Comparison of ENCODE assay signal across 8 cellular contexts in the genomic region with DNA sequence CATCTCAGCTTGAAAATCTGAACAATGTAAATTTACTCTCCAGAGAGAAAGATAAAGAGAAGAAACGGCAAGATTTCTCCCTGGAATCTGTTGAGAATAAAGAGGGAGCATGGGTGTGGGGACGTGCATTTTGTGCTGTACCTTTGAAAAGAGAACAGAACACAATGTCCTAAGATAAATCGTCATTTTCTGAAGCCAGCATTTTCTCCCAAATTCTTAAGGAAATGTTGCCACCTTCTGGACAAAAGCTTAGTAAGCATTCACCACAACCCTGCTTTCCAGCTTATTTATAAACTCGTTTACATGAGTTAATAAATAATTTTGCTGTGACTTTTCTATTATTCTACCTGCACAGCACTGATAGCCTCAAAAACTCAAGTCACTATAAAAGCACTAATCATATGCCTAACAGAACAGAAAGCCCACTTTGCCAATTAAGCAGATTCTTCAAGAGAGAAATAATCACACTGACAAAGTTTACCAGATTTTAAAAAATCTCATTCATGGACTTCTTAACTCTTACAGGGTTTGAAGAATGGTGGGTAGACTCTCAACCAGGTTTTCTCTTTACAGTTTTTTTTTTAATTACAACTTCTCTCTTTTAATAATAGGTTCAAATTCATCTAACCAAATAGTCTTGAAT.
DNase-seq lines count a peak whose midpoint lies in the region; ATAC-seq and TF ChIP-seq lines count a peak whose summit lies in the region.

No MANE protein-coding gene starts in this region.

- no peak overlapping the region for H2AK5ac ChIP-seq in trophoblast cell (ENCODE audit: low read length)

- H4K20me1 ChIP-seq in fibroblast of lung (ENCODE audit: control insufficient read depth, extremely low read depth, insufficient read depth, low read length): no peaks in the 10 kb centered on the region

- no peak overlapping the region for H3K14ac ChIP-seq in trophoblast cell (ENCODE audit: low read length)

- POLR2A ChIA-PET in CD4-positive, alpha-beta memory T cell (lab: Charles Lee; ENCODE audit: partially characterized antibody): no interaction called here

- H3K27ac ChIP-seq in fibroblast of lung (ENCODE audit: insufficient read depth, low read length): no peak overlapping the region
- H3K27ac ChIP-seq in trophoblast cell (ENCODE audit: low read depth, low read length): no peak overlapping the region
- H3K27ac ChIP-seq in CD4-positive, alpha-beta memory T cell (ENCODE audit: low read depth, low read length): no peak overlapping the region

- peak; percentile 5 for DNase-seq in COLO668 (lab: John Stamatoyannopoulos, UW; ENCODE audit: unreplicated experiment)
- DNase-seq in LNCaP clone FGC (ENCODE audit: low read depth): peak; percentile 22
- peak; percentile 34 for DNase-seq in RPMI7951 (ENCODE audit: low read depth)
- peak; percentile 41 to 70 for DNase-seq in fibroblast of lung (ENCODE audit: low read depth in 2 of 2)
- peak; percentile 7 to 75 for DNase-seq in trophoblast cell
- no peak for DNase-seq in CD4-positive, alpha-beta memory T cell
- DNase-seq in T-helper 9 cell: no peak

- H3K9me3 ChIP-seq in fibroblast of lung (ENCODE audit: control insufficient read depth, insufficient read depth, low read depth, low read length): no peaks in the 10 kb centered on the region
- no peaks in the 10 kb centered on the region for H3K9me3 ChIP-seq in trophoblast cell (ENCODE audit: insufficient read depth, low read depth, low read length)
- no peaks in the 10 kb centered on the region for H3K9me3 ChIP-seq in CD4-positive, alpha-beta memory T cell (ENCODE audit: control insufficient read depth in 1 of 2, low read length in 2 of 2)

- no peaks in the 10 kb centered on the region for H3K27me3 ChIP-seq in fibroblast of lung (ENCODE audit: control insufficient read depth, insufficient read depth, low read length)
- H3K27me3 ChIP-seq in trophoblast cell (ENCODE audit: insufficient read depth, low read length): no peaks in the 10 kb centered on the region
- no peaks in the 10 kb centered on the region for H3K27me3 ChIP-seq in CD4-positive, alpha-beta memory T cell (ENCODE audit: insufficient read depth, low read length)

- no peak overlapping the region for H3K4me3 Mint-ChIP-seq in CD4-positive, alpha-beta memory T cell

- no peaks in the 10 kb centered on the region for H3K4me1 Mint-ChIP-seq in CD4-positive, alpha-beta memory T cell

- WGBS in trophoblast cell (ENCODE audit: extremely low coverage, insufficient coverage, insufficient read length): no CpG with 5 or more reads among the region's 4 CpGs

- TF ChIP-seq CTCF in LNCaP clone FGC (IDR thresholded peaks at IDR 0.05; ENCODE audit: control insufficient read depth, extremely low read depth, insufficient read depth) (peak; percentile 68), fibroblast of lung (conservative IDR thresholded peaks at IDR 0.05 in 1 of 2, IDR thresholded peaks at IDR 0.05 in 1 of 2; ENCODE audit: low read depth in 1 of 2, low read length in 2 of 2) (peak; percentile 58 to 61)

- H3K79me1 ChIP-seq in trophoblast cell (ENCODE audit: low read length): no peaks in the 10 kb centered on the region

- H2AFZ ChIP-seq in fibroblast of lung (ENCODE audit: low read length) (no peak overlapping the region), trophoblast cell (ENCODE audit: insufficient read depth, low read length, poor library complexity) (no peak overlapping the region)

- H3K9me3 Mint-ChIP-seq in CD4-positive, alpha-beta memory T cell: peaks cover 0 to 4% (median 0%) of the 10 kb centered on the region in 8 donors

- H3K36me3 ChIP-seq in fibroblast of lung (ENCODE audit: control insufficient read depth, insufficient read depth, low read length) (no peaks in the 10 kb centered on the region), trophoblast cell (ENCODE audit: control insufficient read depth in 1 of 2, insufficient read depth in 2 of 2, low read length in 2 of 2) (no peaks in the 10 kb centered on the region)
- no peaks in the 10 kb centered on the region for H3K36me3 ChIP-seq in CD4-positive, alpha-beta memory T cell (ENCODE audit: insufficient read depth, low read length)

- intact Hi-C loops in CD4-positive, alpha-beta memory T cell (cut with micrococcal nuclease): no loop called here

- no peaks in the 10 kb centered on the region for H3K27me3 Mint-ChIP-seq in CD4-positive, alpha-beta memory T cell

- H3K9ac ChIP-seq in fibroblast of lung (ENCODE audit: insufficient read depth, low read length) (no peak overlapping the region), trophoblast cell (ENCODE audit: low read length) (no peak overlapping the region)

- no peak overlapping the region for H3K27ac Mint-ChIP-seq in CD4-positive, alpha-beta memory T cell

- CTCF ChIA-PET in CD4-positive, alpha-beta memory T cell (lab: Charles Lee; ENCODE audit: partially characterized antibody): interaction anchor here (0.6 to 1.0 kb wide), 2 partner anchors 902 to 1733 kb away, joined by 3 to 4 read pairs; no protein-coding TSS in a partner anchor

- H3K23ac ChIP-seq in trophoblast cell (ENCODE audit: low read length): no peak overlapping the region

- H3K79me2 ChIP-seq in fibroblast of lung (ENCODE audit: control insufficient read depth, insufficient read depth, low read length) (no peaks in the 10 kb centered on the region), trophoblast cell (ENCODE audit: control insufficient read depth, insufficient read depth, low read length, poor library complexity) (no peaks in the 10 kb centered on the region)

- H3K36me3 Mint-ChIP-seq in CD4-positive, alpha-beta memory T cell: no peaks in the 10 kb centered on the region

- H4K12ac ChIP-seq in trophoblast cell (ENCODE audit: low read depth, low read length): no peak overlapping the region

- H3K4me1 ChIP-seq in fibroblast of lung (ENCODE audit: control insufficient read depth, extremely low read depth, insufficient read depth, low read length) (no peaks in the 10 kb centered on the region), trophoblast cell (ENCODE audit: control insufficient read depth in 1 of 2, insufficient read depth in 2 of 2, low read length in 2 of 2) (no peaks in the 10 kb centered on the region)
- H3K4me1 ChIP-seq in CD4-positive, alpha-beta memory T cell (ENCODE audit: insufficient read depth, low read length): no peaks in the 10 kb centered on the region

- H4K8ac ChIP-seq in trophoblast cell (ENCODE audit: low read depth, low read length): no peak overlapping the region

- H4K91ac ChIP-seq in trophoblast cell (ENCODE audit: low read depth, low read length): no peak overlapping the region

- no peak overlapping the region for H3K4ac ChIP-seq in trophoblast cell (ENCODE audit: low read depth, low read length)

- no peak overlapping the region for H3K18ac ChIP-seq in trophoblast cell (ENCODE audit: low read length)

- no peak overlapping the region for H2BK12ac ChIP-seq in trophoblast cell (ENCODE audit: low read length)

- H2BK5ac ChIP-seq in trophoblast cell (ENCODE audit: low read depth, low read length, poor library complexity): no peak overlapping the region

- no peak overlapping the region for H3K4me2 ChIP-seq in fibroblast of lung (ENCODE audit: extremely low read depth, insufficient read depth, low read length)
- no peak overlapping the region for H3K4me2 ChIP-seq in trophoblast cell (ENCODE audit: low read length)

- no peak overlapping the region for H3K4me3 ChIP-seq in LNCaP clone FGC (ENCODE audit: low read depth, low read length)
- H3K4me3 ChIP-seq in fibroblast of lung (replicated peaks in 1 of 4; ENCODE audit: control extremely low read depth in 1 of 4, insufficient read depth in 1 of 4, low read depth in 3 of 4, low read length in 4 of 4): no peak overlapping the region
- H3K4me3 ChIP-seq in trophoblast cell (ENCODE audit: low read depth, low read length): no peak overlapping the region
- no peak overlapping the region for H3K4me3 ChIP-seq in CD4-positive, alpha-beta memory T cell (ENCODE audit: low read length in 2 of 2)

- no peak overlapping the region for H2BK120ac ChIP-seq in trophoblast cell (ENCODE audit: insufficient read depth, low read length, poor library complexity)

- peak; percentile 65 for ATAC-seq in GM19463 (IDR thresholded peaks at IDR 0.05; ENCODE audit: unreplicated experiment)

Comparison
In these comparisons a context has a peak if more than half of its experiments do, and no peak if none do; other contexts are left out.
1. DNase-seq: peak in COLO668 (single experiment), LNCaP clone FGC (single experiment), RPMI7951 (single experiment), fibroblast of lung (2 of 2) and trophoblast cell (2 of 2); none in CD4-positive, alpha-beta memory T cell (0 of 5) and T-helper 9 cell (single experiment).